Comparison of ENCODE assay signal across 1 cellular context in the genomic region with DNA sequence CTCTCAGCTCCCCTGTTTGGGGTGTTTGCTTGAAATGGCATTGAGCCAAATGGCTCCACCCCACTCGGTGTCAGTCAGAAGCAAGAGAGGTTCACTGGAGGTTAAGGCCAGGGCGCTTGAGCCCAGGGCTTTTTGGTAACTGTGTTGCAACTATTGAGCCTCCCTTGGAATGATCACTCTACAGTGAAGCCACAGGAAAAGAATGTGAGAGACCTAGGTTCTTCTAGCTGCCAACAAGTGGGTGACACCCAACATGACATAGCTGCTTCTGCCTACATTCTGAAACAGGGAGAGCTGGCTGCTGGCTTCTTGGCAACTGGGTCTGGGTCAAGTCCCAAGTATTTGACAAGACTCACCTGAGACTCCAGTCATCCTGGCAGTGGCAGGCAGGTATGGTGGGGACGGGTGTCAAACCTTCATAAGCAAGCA.
TF ChIP-seq lines count a peak whose summit lies in the region.

No MANE protein-coding gene starts in this region.

TF ChIP-seq in WTC11, 78 proteins besides CTCF, POLR2A, EP300 and RAD21 (continued from another document):
- TF ChIP-seq ZBTB21 (CRISPR knock-in tag; IDR thresholded peaks at IDR 0.05; ENCODE audit: borderline replicate concordance) (no peak), E2F5 (CRISPR knock-in tag; IDR thresholded peaks at IDR 0.05) (no peak), FOXJ3 (CRISPR knock-in tag; IDR thresholded peaks at IDR 0.05; ENCODE audit: borderline replicate concordance) (no peak), MXD4 (CRISPR knock-in tag; IDR thresholded peaks at IDR 0.05; ENCODE audit: borderline replicate concordance) (no peak)
- TF ChIP-seq, protein P1, sequence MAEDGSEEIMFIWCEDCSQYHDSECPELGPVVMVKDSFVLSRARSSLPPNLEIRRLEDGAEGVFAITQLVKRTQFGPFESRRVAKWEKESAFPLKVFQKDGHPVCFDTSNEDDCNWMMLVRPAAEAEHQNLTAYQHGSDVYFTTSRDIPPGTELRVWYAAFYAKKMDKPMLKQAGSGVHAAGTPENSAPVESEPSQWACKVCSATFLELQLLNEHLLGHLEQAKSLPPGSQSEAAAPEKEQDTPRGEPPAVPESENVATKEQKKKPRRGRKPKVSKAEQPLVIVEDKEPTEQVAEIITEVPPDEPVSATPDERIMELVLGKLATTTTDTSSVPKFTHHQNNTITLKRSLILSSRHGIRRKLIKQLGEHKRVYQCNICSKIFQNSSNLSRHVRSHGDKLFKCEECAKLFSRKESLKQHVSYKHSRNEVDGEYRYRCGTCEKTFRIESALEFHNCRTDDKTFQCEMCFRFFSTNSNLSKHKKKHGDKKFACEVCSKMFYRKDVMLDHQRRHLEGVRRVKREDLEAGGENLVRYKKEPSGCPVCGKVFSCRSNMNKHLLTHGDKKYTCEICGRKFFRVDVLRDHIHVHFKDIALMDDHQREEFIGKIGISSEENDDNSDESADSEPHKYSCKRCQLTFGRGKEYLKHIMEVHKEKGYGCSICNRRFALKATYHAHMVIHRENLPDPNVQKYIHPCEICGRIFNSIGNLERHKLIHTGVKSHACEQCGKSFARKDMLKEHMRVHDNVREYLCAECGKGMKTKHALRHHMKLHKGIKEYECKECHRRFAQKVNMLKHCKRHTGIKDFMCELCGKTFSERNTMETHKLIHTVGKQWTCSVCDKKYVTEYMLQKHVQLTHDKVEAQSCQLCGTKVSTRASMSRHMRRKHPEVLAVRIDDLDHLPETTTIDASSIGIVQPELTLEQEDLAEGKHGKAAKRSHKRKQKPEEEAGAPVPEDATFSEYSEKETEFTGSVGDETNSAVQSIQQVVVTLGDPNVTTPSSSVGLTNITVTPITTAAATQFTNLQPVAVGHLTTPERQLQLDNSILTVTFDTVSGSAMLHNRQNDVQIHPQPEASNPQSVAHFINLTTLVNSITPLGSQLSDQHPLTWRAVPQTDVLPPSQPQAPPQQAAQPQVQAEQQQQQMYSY (CRISPR knock-in tag; IDR thresholded peaks at IDR 0.05) = no peak
